Comparison of ENCODE assay signal across 9 cellular contexts in the genomic region with DNA sequence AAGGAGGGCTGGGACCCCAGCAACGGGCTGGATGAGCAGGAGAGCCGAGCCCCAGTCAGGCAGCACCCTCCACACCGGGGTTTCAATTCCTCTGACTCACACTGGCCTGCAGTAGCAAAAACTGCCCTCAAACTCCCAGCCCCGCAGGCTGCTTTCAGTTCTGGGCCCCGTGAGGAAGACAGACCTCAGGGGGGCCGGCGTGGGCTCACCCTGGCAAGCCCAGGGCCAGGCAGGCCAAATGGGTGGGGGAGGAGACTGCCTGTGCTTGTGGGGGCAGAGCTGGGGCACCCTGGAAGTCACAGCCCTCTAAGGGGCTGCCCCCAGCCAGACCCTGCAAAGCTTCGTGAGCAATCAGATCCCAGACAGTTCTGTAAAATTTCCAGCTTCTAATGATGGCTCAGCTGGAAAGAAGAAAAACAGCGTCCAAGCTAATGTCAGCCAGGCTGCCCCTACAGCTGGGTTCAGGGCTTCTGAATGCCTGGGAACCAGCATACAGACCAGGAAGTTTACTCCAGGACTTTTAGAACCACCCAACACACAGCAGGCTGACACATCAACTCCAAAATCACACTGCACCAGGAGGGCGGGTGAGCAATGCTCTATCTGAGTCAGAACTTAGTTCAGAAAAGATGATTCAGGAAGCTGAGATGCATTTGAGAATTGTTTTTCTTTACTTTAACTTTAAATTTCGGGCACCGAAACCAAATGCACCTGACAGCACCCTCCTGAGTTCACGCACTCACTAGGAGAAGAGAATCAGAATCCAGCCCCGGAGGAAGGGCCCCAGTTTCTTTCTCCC. TPM values are rescaled to one million over a fixed set of nuclear protein-coding genes. Genes with fewer than 3 reads are reported as not detected.
DNase-seq lines count a peak whose midpoint lies in the region; FAIRE-seq and TF ChIP-seq lines count a peak whose summit lies in the region.
"Had no signal": no experiment of that assay in that cellular context is flagged by ENCODE, and none has a peak within 500 bp of the region (broad histone marks: within the 10 kb centered on the region; RNA-seq: fewer than 3 reads in every experiment).

No MANE protein-coding gene starts in this region.

- H3K9me3 ChIP-seq in OCI-LY3 (ENCODE audit: insufficient read depth, low read length): no peaks in the 10 kb centered on the region
- H3K9me3 ChIP-seq in vagina: no peaks in the 10 kb centered on the region
- no peaks in the 10 kb centered on the region for H3K9me3 ChIP-seq in small intestine (ENCODE audit: control insufficient read depth, low read depth)
- no peaks in the 10 kb centered on the region for H3K9me3 ChIP-seq in HAP-1
- H3K9me3 ChIP-seq: body of pancreas had no signal

- in situ Hi-C loops in HAP-1 (cut with MboI; ENCODE audit: low sequenced_read_pairs): no loop called here

- H2AFZ ChIP-seq in OCI-LY3 (ENCODE audit: low read depth, low read length): no peak overlapping the region

- H3K36me3 ChIP-seq in OCI-LY3 (replicated peaks; ENCODE audit: low read depth, low read length) (peaks cover 73% of the 10 kb centered on the region), vagina (peaks cover 0 to 43% of the 10 kb centered on the region in 2 donors), small intestine (ENCODE audit: control insufficient read depth in 2 of 2, insufficient read depth in 2 of 2, low read length in 2 of 2) (peaks cover 0 to 5% of the 10 kb centered on the region in 2 donors), HAP-1 (replicated peaks) (peaks cover 65% of the 10 kb centered on the region)

- no peak for FAIRE-seq in small intestine (lab: Jason Lieb, UNC)

- peaks cover 22% of the 10 kb centered on the region for H3K4me1 Mint-ChIP-seq in HFFc6 (ENCODE audit: low read depth)

- H3K27me3 ChIP-seq in OCI-LY3 (ENCODE audit: low read depth, low read length) (no peaks in the 10 kb centered on the region), vagina (no peaks in the 10 kb centered on the region), small intestine (ENCODE audit: control insufficient read depth in 2 of 2, insufficient read depth in 2 of 2, low read length in 2 of 2) (no peaks in the 10 kb centered on the region), HAP-1 (ENCODE audit: low read depth) (no peaks in the 10 kb centered on the region)
- H3K27me3 ChIP-seq: body of pancreas had no signal

- WGBS in small intestine, 3 donors: 65 to 82% (median 65%) methylated on average over 14 of the region's 14 CpGs

- peak overlapping the region; percentile 58 for H3K4me3 ChIP-seq in OCI-LY3 (ENCODE audit: low read length)
- no peak overlapping the region for H3K4me3 ChIP-seq in vagina
- no peak overlapping the region for H3K4me3 ChIP-seq in small intestine (ENCODE audit: low read depth in 1 of 2, low read length in 2 of 2)
- H3K4me3 ChIP-seq in HAP-1: no peak overlapping the region
- H3K4me3 ChIP-seq: body of pancreas had no signal

- H3K27ac ChIP-seq in OCI-LY3 (ENCODE audit: low read length) (peak overlapping the region; percentile 100), vagina (peak overlapping the region; percentile 15), small intestine (ENCODE audit: low read depth in 1 of 2, low read length in 1 of 2) (peak overlapping the region in 1 of 2 donors; percentile 12)
- H3K27ac ChIP-seq: body of pancreas had no signal

- no peaks in the 10 kb centered on the region for H4K20me1 ChIP-seq in OCI-LY3 (ENCODE audit: insufficient read depth, low read length)

- intact Hi-C loops in vagina (cut with DNase I): no loop called here

- peaks cover 87% of the 10 kb centered on the region for H3K79me2 ChIP-seq in OCI-LY3 (ENCODE audit: low read length)

- TF ChIP-seq CTCF in HFFc6 (IDR thresholded peaks at IDR 0.05) (no peak), OCI-LY3 (IDR thresholded peaks at IDR 0.05; ENCODE audit: low read depth, low read length) (no peak), vagina (IDR thresholded peaks at IDR 0.05) (no peak)

- peaks cover 1% of the 10 kb centered on the region; the same call in 1 of the 2 replicates for H3K27me3 Mint-ChIP-seq in HFFc6 (ENCODE audit: insufficient read depth)

- H3K9ac ChIP-seq in OCI-LY3 (ENCODE audit: low read length): peak overlapping the region; percentile 90

- H3K36me3 Mint-ChIP-seq in HFFc6 (ENCODE audit: low read depth): peaks cover 16% of the 10 kb centered on the region

- TF ChIP-seq POLR2A in vagina (IDR thresholded peaks at IDR 0.05): no peak

- H3K4me2 ChIP-seq in OCI-LY3 (ENCODE audit: low read length): peak overlapping the region; percentile 73

- peak overlapping the region; percentile 57 for H3K4me3 Mint-ChIP-seq in HFFc6

- peak overlapping the region; percentile 88 for H3K27ac Mint-ChIP-seq in HFFc6

- DNase-seq in activated T-cell treated with anti-CD3 and anti-CD28 coated beads for 24 hours (ENCODE audit: low read depth) (peak; percentile 28), HFFc6 (peak; percentile 80), fibroblast of gingiva (ENCODE audit: low read depth) (peak; percentile 38), vagina (ENCODE audit: extremely low spot score in 2 of 2) (no peak), small intestine (no peak), HAP-1 (ENCODE audit: low spot score in 2 of 2) (no peak)
- DNase-seq in activated T-cell treated with anti-CD3 and anti-CD28 coated beads, Interleukin-2, amount 50 U/mL, for 1 hour: no peak

- H3K4me1 ChIP-seq in OCI-LY3 (ENCODE audit: low read length): peaks cover 100% of the 10 kb centered on the region
- no peaks in the 10 kb centered on the region for H3K4me1 ChIP-seq in vagina
- H3K4me1 ChIP-seq in small intestine (ENCODE audit: control insufficient read depth in 2 of 2, insufficient read depth in 1 of 2, low read depth in 1 of 2, low read length in 1 of 2): no peaks in the 10 kb centered on the region
- no peaks in the 10 kb centered on the region for H3K4me1 ChIP-seq in HAP-1
- H3K4me1 ChIP-seq: body of pancreas had no signal

- no peaks in the 10 kb centered on the region for H3K9me3 Mint-ChIP-seq in HFFc6

RNA-seq across cellular contexts. Expression of gene LPCAT1, which starts 34.7 kb away (rescaled TPM):
- total RNA-seq in HFFc6 (2021; fragmentation: NEBNext Ultra II Directional; extraction: Animal tissue kit (Norgen Biotek cat#: 25700)): 10 to 100 TPM; 37.5 to 53.5 (median 44.1) TPM
- 29.7 TPM for total RNA-seq in vagina
- 10 to 100 TPM in 1 of 3 donors, 1 to 10 TPM in 2; 4.5 to 22.3 (median 5.1) TPM for polyA plus RNA-seq in small intestine

RNA-seq across cellular contexts. Expression of gene SLC6A3, which starts 43.8 kb away (rescaled TPM):
- not detected for total RNA-seq in HFFc6 (2021; fragmentation: NEBNext Ultra II Directional; extraction: Animal tissue kit (Norgen Biotek cat#: 25700))
- 0.49 TPM for total RNA-seq in vagina
- under 1 TPM in 1 of 3 donors, not detected in 2; 0.30 TPM for polyA plus RNA-seq in small intestine
- total RNA-seq: body of pancreas had no signal

Comparison
In these comparisons a context has a peak if more than half of its experiments do, and no peak if none do; other contexts are left out.
1. DNase-seq: peak in activated T-cell treated with anti-CD3 and anti-CD28 coated beads for 24 hours (single experiment), HFFc6 (single experiment) and fibroblast of gingiva (single experiment); none in activated T-cell treated with anti-CD3 and anti-CD28 coated beads, Interleukin-2, amount 50 U/mL, for 1 hour (single experiment), vagina (0 of 2), small intestine (single experiment) and HAP-1 (0 of 2).